Comparison of ENCODE assay signal across 1 cellular context in genomic region chr9:92763721-92764380, GRCh38.
TF ChIP-seq lines count a peak whose summit lies in the region.

No MANE protein-coding gene starts in this region.

TF ChIP-seq in HepG2, 621 proteins besides CTCF, POLR2A, EP300 and RAD21 (continued from another document):
- peak; percentile 34; the same call in 1 of the 2 replicates for TF ChIP-seq PHF20 (CRISPR knock-in tag; IDR thresholded peaks at IDR 0.05)
- 0 out of 2 replicates have a peak, but pooled peaks have one; percentile 1 for TF ChIP-seq RBFOX2 (IDR thresholded peaks at IDR 0.05; ENCODE audit: low read depth, low read length)
- no peak for TF ChIP-seq ZNF20 (CRISPR knock-in tag; IDR thresholded peaks at IDR 0.05)
- 0 out of 2 replicates have a peak, but pooled peaks have one; percentile 22 for TF ChIP-seq IRF9 (CRISPR knock-in tag; IDR thresholded peaks at IDR 0.05; ENCODE audit: borderline replicate concordance)
- TF ChIP-seq ZC3H13 (CRISPR knock-in tag; IDR thresholded peaks at IDR 0.05): no peak
- TF ChIP-seq UBTF (CRISPR knock-in tag; IDR thresholded peaks at IDR 0.05): 0 out of 2 replicates have a peak, but pooled peaks have one; percentile 38
- TF ChIP-seq SRSF1 (optimal IDR thresholded peaks at IDR 0.05; ENCODE audit: low read depth, low read length): no peak
- no peak for TF ChIP-seq CENPX (CRISPR knock-in tag; IDR thresholded peaks at IDR 0.05)
- TF ChIP-seq MYC (CRISPR knock-in tag; IDR thresholded peaks at IDR 0.05; ENCODE audit: borderline replicate concordance): peak; percentile 32; the same call in 1 of the 2 replicates
- TF ChIP-seq ZNF879 (CRISPR knock-in tag; IDR thresholded peaks at IDR 0.05): 0 out of 2 replicates have a peak, but pooled peaks have one; percentile 36
- TF ChIP-seq ZNF253 (CRISPR knock-in tag; IDR thresholded peaks at IDR 0.05; ENCODE audit: borderline replicate concordance): no peak
- TF ChIP-seq ZNF737 (CRISPR knock-in tag; IDR thresholded peaks at IDR 0.05; ENCODE audit: borderline replicate concordance): no peak
- peak; percentile 4; the same call in 1 of the 2 replicates for TF ChIP-seq KMT2A (CRISPR knock-in tag; IDR thresholded peaks at IDR 0.05)
- TF ChIP-seq RFXAP (CRISPR knock-in tag; IDR thresholded peaks at IDR 0.05; ENCODE audit: borderline replicate concordance): no peak
- peak; percentile 54 for TF ChIP-seq GABPB1 (CRISPR knock-in tag; IDR thresholded peaks at IDR 0.05)
- 0 out of 2 replicates have a peak, but pooled peaks have one; percentile 49 for TF ChIP-seq HES4 (CRISPR knock-in tag; IDR thresholded peaks at IDR 0.05; ENCODE audit: borderline replicate concordance)
- peak; percentile 48; the same call in 1 of the 2 replicates for TF ChIP-seq NR0B2 (CRISPR knock-in tag; IDR thresholded peaks at IDR 0.05)
- peak; percentile 16 for TF ChIP-seq DBP (CRISPR knock-in tag; IDR thresholded peaks at IDR 0.05; ENCODE audit: not compliant biosample characterization)
- TF ChIP-seq ARNT2 (CRISPR knock-in tag; IDR thresholded peaks at IDR 0.05; ENCODE audit: low read depth): peak; percentile 16; the same call in 1 of the 2 replicates
- peak; percentile 17; the same call in 1 of the 2 replicates for TF ChIP-seq ZBTB38 (CRISPR knock-in tag; IDR thresholded peaks at IDR 0.05)
- no peak for TF ChIP-seq ZNF850 (CRISPR knock-in tag; conservative IDR thresholded peaks at IDR 0.05)
- TF ChIP-seq TAF1 (CRISPR knock-in tag; IDR thresholded peaks at IDR 0.05): 0 out of 2 replicates have a peak, but pooled peaks have one; percentile 18
- peak; percentile 24; the same call in 1 of the 2 replicates for TF ChIP-seq ELF1 (CRISPR knock-in tag; IDR thresholded peaks at IDR 0.05)
- TF ChIP-seq ZMAT3 (CRISPR knock-in tag; conservative IDR thresholded peaks at IDR 0.05): 0 out of 2 replicates have a peak, but pooled peaks have one; percentile 7
- 0 out of 2 replicates have a peak, but pooled peaks have one; percentile 19 for TF ChIP-seq HNF1B (CRISPR knock-in tag; IDR thresholded peaks at IDR 0.05)
- TF ChIP-seq GABPA (IDR thresholded peaks at IDR 0.05; ENCODE audit: low read depth, low read length): no peak
- peak; percentile 54; the same call in 1 of the 2 replicates for TF ChIP-seq GABPA (CRISPR knock-in tag; IDR thresholded peaks at IDR 0.05; ENCODE audit: low read depth)
- 0 out of 2 replicates have a peak, but pooled peaks have one; percentile 43 for TF ChIP-seq TRAFD1 (CRISPR knock-in tag; IDR thresholded peaks at IDR 0.05; ENCODE audit: borderline replicate concordance)
- TF ChIP-seq ZNF34 (CRISPR knock-in tag; IDR thresholded peaks at IDR 0.05; ENCODE audit: borderline replicate concordance): no peak
- no peak for TF ChIP-seq ZNF614 (CRISPR knock-in tag; IDR thresholded peaks at IDR 0.05; ENCODE audit: borderline replicate concordance)
- 0 out of 2 replicates have a peak, but pooled peaks have one; percentile 9 for TF ChIP-seq YEATS2 (CRISPR knock-in tag; IDR thresholded peaks at IDR 0.05; ENCODE audit: borderline replicate concordance)
- TF ChIP-seq FOXC1 (CRISPR knock-in tag; IDR thresholded peaks at IDR 0.05; ENCODE audit: borderline replicate concordance): no peak
- TF ChIP-seq CAMTA2 (CRISPR knock-in tag; IDR thresholded peaks at IDR 0.05; ENCODE audit: borderline replicate concordance): 0 out of 2 replicates have a peak, but pooled peaks have one; percentile 16
